In the genomic region with DNA sequence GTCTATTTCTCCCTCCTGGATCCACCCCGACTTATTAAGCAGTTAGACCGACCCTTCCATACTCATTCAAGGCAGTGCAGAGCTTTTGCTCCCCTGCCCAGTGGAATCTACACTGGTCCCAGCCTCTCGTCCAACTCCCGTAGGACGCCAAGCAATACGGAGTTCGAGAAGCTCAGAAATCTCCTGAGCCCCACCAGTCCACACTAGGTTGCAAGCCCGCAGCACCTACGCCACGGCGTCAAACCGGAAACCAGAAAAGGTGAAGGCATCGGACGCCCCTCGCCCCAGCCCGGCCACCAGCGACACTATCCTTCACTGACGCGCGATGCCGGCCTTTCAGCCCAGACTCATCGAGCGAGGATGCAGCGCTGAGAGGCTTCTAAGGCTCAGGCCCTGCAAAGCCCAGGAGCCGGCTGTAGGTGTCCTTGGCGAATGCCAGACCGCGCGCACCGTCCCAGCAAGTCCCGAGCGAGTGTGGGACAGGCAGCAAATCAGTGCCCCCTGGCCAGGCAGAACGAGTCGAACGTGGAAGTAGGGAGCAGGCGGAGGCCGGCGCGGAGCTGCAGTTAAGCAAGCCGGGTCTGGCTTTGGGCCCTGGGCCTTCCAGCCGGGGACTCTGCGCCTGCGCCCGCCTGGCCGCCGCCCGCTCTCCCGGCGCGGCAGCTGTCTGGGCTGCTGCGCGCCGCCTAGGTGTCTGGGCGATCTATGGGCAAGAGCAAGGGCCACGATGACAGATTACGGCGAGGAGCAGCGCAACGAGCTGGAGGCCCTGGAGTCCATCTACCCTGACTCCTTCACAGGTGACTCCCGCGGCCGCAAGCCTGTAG, we compare ENCODE assay signal across 8 cellular contexts. TPM values are rescaled to one million over a fixed set of nuclear protein-coding genes. Genes with fewer than 3 reads are reported as not detected.
DNase-seq lines count a peak whose midpoint lies in the region; ATAC-seq lines count a peak whose summit lies in the region.

TSS of gene RWDD1 (plus strand) at position 649 of the 827 bp plus-strand sequence. CDS start at position 728, 79 bp downstream.

- peak; percentile 90 for ATAC-seq in GM19468 (IDR thresholded peaks at IDR 0.05; ENCODE audit: extremely low read depth, unreplicated experiment)

- DNase-seq in COLO668 (lab: John Stamatoyannopoulos, UW; ENCODE audit: unreplicated experiment), result peak; percentile 95
- DNase-seq in HS-5 (ENCODE audit: low read depth), result peak; percentile 95
- peak; percentile 98 for DNase-seq in NK-92 treated with Interleukin-12 subunit alpha and Interleukin-12 subunit beta, amount 100 ng/mL, for 24 hours (lab: John Stamatoyannopoulos, UW)
- DNase-seq in activated CD8-positive, alpha-beta memory T cell treated with anti-CD3 and anti-CD28 coated beads for 24 hours, result peak; percentile 98
- peak; percentile 94 for DNase-seq in effector CD8-positive, alpha-beta T cell (lab: John Stamatoyannopoulos, UW)
- DNase-seq in lung microvascular endothelial cell (ENCODE audit: low read depth in 2 of 2), result peak; percentile 100
- peak; percentile 91 to 98 (median 94) for DNase-seq in stimulated activated CD4-positive, alpha-beta T cell treated with anti-CD3 and anti-CD28 coated beads, TNF-alpha, amount 100 ng/mL, for 48 hours (ENCODE audit: low read depth in 3 of 3)

RNA-seq across cellular contexts. Expression of gene RWDD1, which starts in this region (rescaled TPM):
- 17.0 and 19.2 TPM in 2 replicates for total RNA-seq in lung microvascular endothelial cell

Comparison
In these comparisons a context has a peak if more than half of its experiments do, and no peak if none do; other contexts are left out.
1. Peak in every context shown above with its lines: DNase-seq and ATAC-seq.